27 cellular contexts compared by ENCODE assay signal in genomic region chr10:55446603-55447002, GRCh38.
"Had no signal": no experiment of that assay in that cellular context is flagged by ENCODE, and none has a peak within 500 bp of the region (broad histone marks: within the 10 kb centered on the region; RNA-seq: fewer than 3 reads in every experiment).

No MANE protein-coding gene starts in this region.

- H3K36me3 Mint-ChIP-seq: immature natural killer cell; naive thymus-derived CD8-positive, alpha-beta T cell; stimulated activated memory B cell treated with anti-CD40 and anti-IgM and Interleukin-4, amounts not matched to agents 10 μg/mL and 1 μg/mL and 100 μg/mL, for 72 hours; type B pancreatic cell had no signal

- DNase-seq: immature natural killer cell; kidney; left colon; left lung; lower lobe of right lung; mammary epithelial cell; mesenchymal stem cell; naive thymus-derived CD8-positive, alpha-beta T cell; occipital lobe; ovary; right lobe of liver; stimulated activated CD4-positive, alpha-beta T cell treated with anti-CD3 and anti-CD28 coated beads, Interleukin-1b, Interleukin-23, amount 100 ng/mL, for 48 hours; stimulated activated CD4-positive, alpha-beta T cell treated with anti-CD3 and anti-CD28 coated beads, Interleukin-2, amount 100 ng/mL, for 48 hours; stimulated activated CD4-positive, alpha-beta T cell treated with anti-CD3 and anti-CD28 coated beads, Interleukin-4, amount 100 ng/mL, for 4 hours; stimulated activated CD8-positive, alpha-beta memory T cell treated with anti-CD3 and anti-CD28 coated beads, Interleukin-4, amount 100 ng/mL, for 48 hours; stimulated activated naive CD4-positive, alpha-beta T cell treated with Interleukin-2 at 50 U/mL for 16 hours; stimulated activated naive CD8-positive, alpha-beta T cell treated with anti-CD3 and anti-CD28 coated beads, Interleukin-15, amount 100 ng/mL, for 72 hours; substantia nigra; uterus had no signal

- H3K27ac Mint-ChIP-seq: immature natural killer cell; naive thymus-derived CD8-positive, alpha-beta T cell; nephron; progenitor cell of endocrine pancreas; stimulated activated memory B cell treated with anti-CD40 and anti-IgM and Interleukin-4, amounts not matched to agents 10 μg/mL and 1 μg/mL and 100 μg/mL, for 72 hours; stimulated activated naive CD8-positive, alpha-beta T cell treated with anti-CD3 and anti-CD28 coated beads, Interleukin-15, amount 100 ng/mL, for 72 hours; type B pancreatic cell had no signal

- H3K4me1 Mint-ChIP-seq: immature natural killer cell; naive thymus-derived CD8-positive, alpha-beta T cell; nephron; neural crest cell; stimulated activated memory B cell treated with anti-CD40 and anti-IgM and Interleukin-4, amounts not matched to agents 10 μg/mL and 1 μg/mL and 100 μg/mL, for 72 hours; stimulated activated naive CD8-positive, alpha-beta T cell treated with anti-CD3 and anti-CD28 coated beads, Interleukin-15, amount 100 ng/mL, for 72 hours had no signal

- H3K4me3 ChIP-seq: left lung, lower lobe of right lung, ovary, right atrium auricular region, right lobe of liver, smooth muscle cell, tibial nerve, uterus had no signal

- ATAC-seq: left colon; left lung; lower lobe of right lung; naive thymus-derived CD8-positive, alpha-beta T cell; right lobe of liver; stimulated activated memory B cell treated with anti-CD40 and anti-IgM and Interleukin-4, amounts not matched to agents 10 μg/mL and 1 μg/mL and 100 μg/mL, for 72 hours; stimulated activated naive CD8-positive, alpha-beta T cell treated with anti-CD3 and anti-CD28 coated beads, Interleukin-15, amount 100 ng/mL, for 72 hours had no signal

- H3K27me3 Mint-ChIP-seq: naive thymus-derived CD8-positive, alpha-beta T cell; stimulated activated memory B cell treated with anti-CD40 and anti-IgM and Interleukin-4, amounts not matched to agents 10 μg/mL and 1 μg/mL and 100 μg/mL, for 72 hours; stimulated activated naive CD8-positive, alpha-beta T cell treated with anti-CD3 and anti-CD28 coated beads, Interleukin-15, amount 100 ng/mL, for 72 hours had no signal

- H3K4me3 Mint-ChIP-seq: immature natural killer cell; naive thymus-derived CD8-positive, alpha-beta T cell; nephron; neural crest cell; stimulated activated memory B cell treated with anti-CD40 and anti-IgM and Interleukin-4, amounts not matched to agents 10 μg/mL and 1 μg/mL and 100 μg/mL, for 72 hours; stimulated activated naive CD8-positive, alpha-beta T cell treated with anti-CD3 and anti-CD28 coated beads, Interleukin-15, amount 100 ng/mL, for 72 hours; type B pancreatic cell had no signal

- H3K9me3 Mint-ChIP-seq: nephron, neural crest cell had no signal
